ENCODE assay signal across 1 cellular context in the genomic region with DNA sequence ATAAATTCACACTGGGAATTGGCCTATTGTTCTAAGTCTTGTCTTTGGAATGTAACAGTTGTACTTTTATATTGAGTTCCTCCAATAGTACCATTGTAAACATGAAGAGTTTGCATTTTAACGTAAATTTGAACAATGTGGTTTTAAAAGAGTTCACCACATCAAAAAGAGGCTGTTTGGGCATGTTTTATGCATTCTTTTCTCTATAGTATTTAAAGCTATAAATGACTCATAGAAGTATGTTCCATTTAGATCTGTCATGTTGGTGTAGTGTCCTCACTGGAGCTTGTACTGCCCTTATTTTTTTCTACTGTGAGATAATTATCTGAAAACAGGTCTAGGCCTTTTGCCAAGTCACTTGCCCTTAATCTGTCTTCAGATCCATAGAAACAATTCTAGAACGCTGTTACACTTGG.
A peak's percentile ranks its signal among the peaks of the same experiment; 100 is the strongest.
TF ChIP-seq lines count a peak whose summit lies in the region.

No MANE protein-coding gene starts in this region.

TF ChIP-seq in K562, 482 proteins besides CTCF, POLR2A, EP300 and RAD21 (continued from another document):
- TF ChIP-seq HBP1 (CRISPR knock-in tag; IDR thresholded peaks at IDR 0.05) (no peak), ZNF197 (CRISPR knock-in tag; IDR thresholded peaks at IDR 0.05; ENCODE audit: low read depth) (no peak), HMGN3 (IDR thresholded peaks at IDR 0.05; ENCODE audit: borderline replicate concordance, extremely low read depth, insufficient read length, low read depth, low read length) (no peak), ZNF77 (CRISPR knock-in tag; IDR thresholded peaks at IDR 0.05) (no peak), ZNF316 (IDR thresholded peaks at IDR 0.05) (no peak), NCOA6 (IDR thresholded peaks at IDR 0.05) (no peak), CHD2 (IDR thresholded peaks at IDR 0.05; ENCODE audit: low read depth, low read length) (no peak), ZNF217 (CRISPR knock-in tag; IDR thresholded peaks at IDR 0.05) (no peak), SUPT5H (IDR thresholded peaks at IDR 0.05) (no peak), MAZ (CRISPR knock-in tag; conservative IDR thresholded peaks at IDR 0.05 in 1 of 2, IDR thresholded peaks at IDR 0.05 in 1 of 2) (no peak), ZNF644 (tag; IDR thresholded peaks at IDR 0.05; ENCODE audit: low read depth) (no peak), MEF2A (IDR thresholded peaks at IDR 0.05; ENCODE audit: control insufficient read depth, low read depth, low read length) (no peak), DPF2 (IDR thresholded peaks at IDR 0.05) (peak; percentile 69; the same call in 1 of the 2 replicates), MTA3 (IDR thresholded peaks at IDR 0.05; ENCODE audit: borderline replicate concordance) (no peak), SIX5 (IDR thresholded peaks at IDR 0.05; ENCODE audit: borderline replicate concordance in 1 of 2, insufficient read depth in 1 of 2, low read depth in 1 of 2, low read length in 2 of 2) (no peak), SNIP1 (IDR thresholded peaks at IDR 0.05; ENCODE audit: low read depth) (no peak), GATAD2B (IDR thresholded peaks at IDR 0.05; ENCODE audit: borderline replicate concordance) (no peak), ZNF3 (CRISPR knock-in tag; IDR thresholded peaks at IDR 0.05) (no peak)
- TF ChIP-seq, protein P1, sequence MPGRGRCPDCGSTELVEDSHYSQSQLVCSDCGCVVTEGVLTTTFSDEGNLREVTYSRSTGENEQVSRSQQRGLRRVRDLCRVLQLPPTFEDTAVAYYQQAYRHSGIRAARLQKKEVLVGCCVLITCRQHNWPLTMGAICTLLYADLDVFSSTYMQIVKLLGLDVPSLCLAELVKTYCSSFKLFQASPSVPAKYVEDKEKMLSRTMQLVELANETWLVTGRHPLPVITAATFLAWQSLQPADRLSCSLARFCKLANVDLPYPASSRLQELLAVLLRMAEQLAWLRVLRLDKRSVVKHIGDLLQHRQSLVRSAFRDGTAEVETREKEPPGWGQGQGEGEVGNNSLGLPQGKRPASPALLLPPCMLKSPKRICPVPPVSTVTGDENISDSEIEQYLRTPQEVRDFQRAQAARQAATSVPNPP (IDR thresholded peaks at IDR 0.05; ENCODE audit: borderline replicate concordance, insufficient read depth, insufficient read length) = no peak
- TF ChIP-seq, protein P2, sequence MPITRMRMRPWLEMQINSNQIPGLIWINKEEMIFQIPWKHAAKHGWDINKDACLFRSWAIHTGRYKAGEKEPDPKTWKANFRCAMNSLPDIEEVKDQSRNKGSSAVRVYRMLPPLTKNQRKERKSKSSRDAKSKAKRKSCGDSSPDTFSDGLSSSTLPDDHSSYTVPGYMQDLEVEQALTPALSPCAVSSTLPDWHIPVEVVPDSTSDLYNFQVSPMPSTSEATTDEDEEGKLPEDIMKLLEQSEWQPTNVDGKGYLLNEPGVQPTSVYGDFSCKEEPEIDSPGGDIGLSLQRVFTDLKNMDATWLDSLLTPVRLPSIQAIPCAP (CRISPR knock-in tag; IDR thresholded peaks at IDR 0.05; ENCODE audit: borderline replicate concordance) = no peak
